Comparison of ENCODE assay signal across 1 cellular context in the genomic region with DNA sequence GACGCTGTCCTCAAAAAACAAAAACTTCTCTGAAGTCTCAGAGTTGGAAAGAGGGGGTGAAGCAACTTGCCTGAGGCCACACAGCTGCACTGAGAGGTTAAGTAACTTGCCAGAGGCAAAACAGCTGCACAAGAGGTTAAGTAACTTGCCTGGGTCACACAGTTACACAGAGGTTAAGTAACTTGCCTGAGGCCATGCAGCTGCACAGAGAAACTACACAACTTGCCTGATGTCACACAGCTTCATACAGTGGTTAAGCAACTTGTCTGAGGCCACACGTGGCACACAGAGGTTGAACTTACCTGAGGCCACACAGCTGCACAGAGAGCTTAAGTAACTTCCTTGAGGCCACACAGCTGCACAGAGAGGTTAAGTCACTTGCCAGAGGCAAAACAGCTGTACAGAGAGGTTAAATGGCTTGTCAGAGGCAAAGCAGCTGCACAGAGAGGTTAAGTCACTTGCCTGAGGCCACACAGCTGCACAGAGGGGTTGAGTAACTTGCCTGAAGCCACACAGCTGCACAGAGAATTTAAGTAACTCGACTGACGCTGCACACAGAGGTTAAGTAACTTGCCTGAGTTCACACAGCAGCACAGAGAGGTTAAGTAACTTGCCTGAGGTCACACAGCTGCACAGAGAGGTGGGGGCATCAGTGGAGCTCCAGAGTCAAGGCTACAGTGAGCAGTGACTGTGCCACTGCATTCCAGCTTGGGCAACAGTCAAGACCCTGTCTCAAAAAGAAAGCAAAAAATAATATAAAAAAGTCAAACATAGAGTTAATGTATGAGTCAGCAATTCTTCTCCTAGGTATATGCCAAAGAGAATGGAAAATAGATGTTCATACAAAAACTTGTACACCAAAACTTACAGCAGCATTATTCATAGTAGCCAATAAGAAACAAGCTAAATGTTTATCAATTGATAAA.
A peak's percentile ranks its signal among the peaks of the same experiment; 100 is the strongest.
TF ChIP-seq lines count a peak whose summit lies in the region.

No MANE protein-coding gene starts in this region.

TF ChIP-seq in IMR-90, 13 proteins besides CTCF, POLR2A, EP300 and RAD21:
- TF ChIP-seq MAFK (IDR thresholded peaks at IDR 0.05; ENCODE audit: low read depth, low read length) = peak; percentile 96
- no peak for TF ChIP-seq MAZ (IDR thresholded peaks at IDR 0.05; ENCODE audit: borderline replicate concordance, low read depth, low read length)
- TF ChIP-seq RCOR1 (IDR thresholded peaks at IDR 0.05; ENCODE audit: insufficient replicate concordance, low read length) = no peak
- peak; percentile 47; the same call in 1 of the 2 replicates for TF ChIP-seq NFE2L2 (IDR thresholded peaks at IDR 0.05; ENCODE audit: low read depth, low read length)
